In the genomic region with DNA sequence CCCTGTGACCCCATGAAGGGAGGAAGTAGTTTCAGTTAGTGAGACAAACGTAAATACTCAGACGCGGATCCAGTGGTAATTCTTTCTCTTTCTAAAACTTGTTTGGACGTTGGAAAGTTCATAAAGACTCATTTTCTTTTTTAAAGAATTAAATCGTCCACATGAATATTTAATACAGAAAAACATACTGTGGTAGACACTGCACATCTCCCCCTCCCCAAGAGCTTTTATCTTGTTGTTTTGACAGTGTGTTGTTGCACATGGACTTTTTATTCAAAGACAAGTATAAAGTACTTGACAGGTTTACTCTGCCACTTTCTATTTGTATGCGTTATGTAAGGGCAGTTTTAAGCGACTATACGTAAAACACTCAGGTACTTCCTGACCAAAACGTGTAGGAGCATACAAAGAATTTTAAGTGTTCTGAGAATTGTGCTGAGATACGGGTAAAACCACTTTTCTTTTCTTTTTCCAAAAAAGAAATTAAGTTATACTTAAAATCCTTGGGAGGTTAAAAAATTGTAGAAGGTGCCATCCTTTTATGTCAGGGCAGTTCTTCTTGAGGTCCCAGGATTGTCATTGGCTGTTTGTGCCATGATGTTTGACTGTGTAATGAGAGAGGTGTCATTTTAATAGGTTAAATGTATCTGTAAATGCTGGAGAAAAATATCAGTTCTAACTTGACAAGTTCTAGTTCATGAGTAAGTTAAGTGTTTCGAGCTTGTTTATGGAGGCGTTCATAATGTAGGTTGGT, we compare ENCODE assay signal across 8 cellular contexts. TPM values are rescaled to one million over a fixed set of nuclear protein-coding genes. Genes with fewer than 3 reads are reported as not detected.
DNase-seq lines count a peak whose midpoint lies in the region; ATAC-seq, FAIRE-seq and TF ChIP-seq lines count a peak whose summit lies in the region.

No MANE protein-coding gene starts in this region.

- ATAC-seq in HG03175 (IDR thresholded peaks at IDR 0.05; ENCODE audit: unreplicated experiment) = peak; percentile 14
- ATAC-seq in HG02938 (IDR thresholded peaks at IDR 0.05; ENCODE audit: unreplicated experiment) = no peak

- no peak for FAIRE-seq in frontal cortex (lab: Jason Lieb, UNC)

- H3K27me3 ChIP-seq in Peyer's patch (no peaks in the 10 kb centered on the region), dorsolateral prefrontal cortex (no peaks in the 10 kb centered on the region)

- peaks cover 0 to 46% (median 5%) of the 10 kb centered on the region in 4 donors for H3K4me1 ChIP-seq in Peyer's patch

- H3K9me3 ChIP-seq in Peyer's patch = no peaks in the 10 kb centered on the region

- DNase-seq in DMS153 treated with DMSO at 0.1 percent for 48 hours (lab: John Stamatoyannopoulos, UW; ENCODE audit: unreplicated experiment) = peak; percentile 34
- DNase-seq in Peyer's patch = no peak
- DNase-seq in dorsolateral prefrontal cortex = no peak
- DNase-seq in myocyte (ENCODE audit: low read depth) = peak; percentile 37
- no peak for DNase-seq in activated CD8-positive, alpha-beta memory T cell treated with anti-CD3 and anti-CD28 coated beads, Interleukin-2, amount 50 U/mL, for 4 hours
- no peak for DNase-seq in frontal cortex (ENCODE audit: low spot score in 2 of 2)

- H3K36me3 ChIP-seq in Peyer's patch = no peaks in the 10 kb centered on the region

- TF ChIP-seq CTCF in Peyer's patch (IDR thresholded peaks at IDR 0.05) (no peak), dorsolateral prefrontal cortex (IDR thresholded peaks at IDR 0.05 in 54 of 56, conservative IDR thresholded peaks at IDR 0.05 in 2 of 56; ENCODE audit: low read depth in 1 of 56, partially characterized antibody in 56 of 56) (no peak)

- H3K27ac ChIP-seq in Peyer's patch = peak overlapping the region; percentile 92 to 98 (median 96)
- peak overlapping the region; percentile 84 to 100 (median 98) for H3K27ac ChIP-seq in dorsolateral prefrontal cortex

- H3K4me3 ChIP-seq in Peyer's patch (peak overlapping the region; percentile 84 to 89 (median 88)), dorsolateral prefrontal cortex (peak overlapping the region; percentile 56 to 98 (median 88))

- intact Hi-C loops in dorsolateral prefrontal cortex (cut with DNase I) = loop anchor here (2.0 to 10.0 kb wide), 8 partner anchors 67 to 1679 kb away; a partner anchor contains a TSS

- TF ChIP-seq POLR2A in Peyer's patch (IDR thresholded peaks at IDR 0.05) = no peak

RNA-seq across cellular contexts. Expression of a gene that starts 1.3 kb away (rescaled TPM):
- total RNA-seq in Peyer's patch = 100 to 1,000 TPM in 1 of 4 donors, 10 to 100 TPM in 3; 48.7 to 109 (median 68.8) TPM
- total RNA-seq in dorsolateral prefrontal cortex = 100 to 1,000 TPM in 1 of 120 experiments, 10 to 100 TPM in 119; 62.5 to 102 (median 79.5) TPM
- total RNA-seq in myocyte = 19.4 and 20.4 TPM in 2 replicates
- 7.0 TPM for polyA plus RNA-seq in myocyte (2012)
- total RNA-seq in frontal cortex = 55.8 TPM

Comparison
In these comparisons a context has a peak if more than half of its experiments do, and no peak if none do; other contexts are left out.
1. DNase-seq: peak in DMS153 treated with DMSO at 0.1 percent for 48 hours (single experiment) and myocyte (single experiment); none in Peyer's patch (0 of 3), dorsolateral prefrontal cortex (0 of 10), activated CD8-positive, alpha-beta memory T cell treated with anti-CD3 and anti-CD28 coated beads, Interleukin-2, amount 50 U/mL, for 4 hours (single experiment) and frontal cortex (0 of 2).